ENCODE assay signal across 16 cellular contexts in genomic region chr9:75121914-75122558, GRCh38.
"Had no signal": no experiment of that assay in that cellular context is flagged by ENCODE, and none has a peak within 500 bp of the region (broad histone marks: within the 10 kb centered on the region; RNA-seq: fewer than 3 reads in every experiment).

No MANE protein-coding gene starts in this region.

- DNase-seq: activated CD4-positive, alpha-beta memory T cell treated with anti-CD3 and anti-CD28 coated beads, Interleukin-2, amount 10 ng/mL, durations not matched to agents 7 days and 5 days; activated CD8-positive, alpha-beta memory T cell treated with anti-CD3 and anti-CD28 coated beads, Interleukin-2, amount 50 U/mL, for 4 hours; activated naive CD4-positive, alpha-beta T cell treated with Interleukin-2 at 50 U/mL for 16 hours; adrenal gland; caudate nucleus; hippocampal formation; mammary epithelial cell; psoas muscle; spleen; stimulated activated CD4-positive, alpha-beta T cell treated with anti-CD3 and anti-CD28 coated beads, Interleukin-1b, Interleukin-23, amount 100 ng/mL, for 48 hours; stimulated activated naive CD4-positive, alpha-beta T cell treated with Interleukin-2 at 50 U/mL for 16 hours; T1000; upper lobe of left lung had no signal

- H3K27ac Mint-ChIP-seq: activated CD4-positive, alpha-beta memory T cell treated with anti-CD3 and anti-CD28 coated beads, Interleukin-2, amount 10 ng/mL, durations not matched to agents 7 days and 5 days; nephron had no signal

- H3K4me3 Mint-ChIP-seq: activated CD4-positive, alpha-beta memory T cell treated with anti-CD3 and anti-CD28 coated beads, Interleukin-2, amount 10 ng/mL, durations not matched to agents 7 days and 5 days; nephron had no signal

- H3K4me1 Mint-ChIP-seq: nephron had no signal

- H3K27ac ChIP-seq: adrenal gland, psoas muscle, suprapubic skin, upper lobe of left lung had no signal

- H3K27me3 Mint-ChIP-seq: activated CD4-positive, alpha-beta memory T cell treated with anti-CD3 and anti-CD28 coated beads, Interleukin-2, amount 10 ng/mL, durations not matched to agents 7 days and 5 days had no signal

- H3K9me3 Mint-ChIP-seq: nephron had no signal

- ATAC-seq: psoas muscle, sciatic nerve had no signal
